Comparison of ENCODE assay signal across 22 cellular contexts in the genomic region with DNA sequence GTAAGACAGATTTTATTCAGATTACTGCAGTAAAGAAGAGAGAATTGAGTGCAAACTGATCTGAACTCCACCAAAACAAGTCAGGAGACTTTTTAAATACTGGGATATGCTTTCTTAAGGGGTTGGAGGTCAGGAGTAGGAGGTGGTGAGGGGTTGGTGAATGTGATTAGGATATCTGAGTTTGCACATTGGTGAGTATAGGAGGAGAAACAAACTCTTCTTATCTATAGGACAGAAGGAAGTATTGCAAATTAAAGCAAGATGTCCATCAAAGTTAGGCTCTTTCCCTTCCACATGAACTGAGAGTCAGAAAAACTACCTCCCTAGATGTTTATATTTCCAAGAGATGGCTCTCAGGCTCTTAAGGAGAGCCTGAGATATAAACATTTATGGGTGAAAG.
"Had no signal": no experiment of that assay in that cellular context is flagged by ENCODE, and none has a peak within 500 bp of the region (broad histone marks: within the 10 kb centered on the region; RNA-seq: fewer than 3 reads in every experiment).

No MANE protein-coding gene starts in this region.

- DNase-seq: cortex of kidney; effector CD8-positive, alpha-beta T cell; effector memory CD8-positive, alpha-beta T cell; endodermal cell; erythroblast; esophagus squamous epithelium; foreskin fibroblast; foreskin melanocyte; gastrocnemius medialis; glutamatergic neuron; head of caudate nucleus; heart right ventricle; hippocampal formation; left cardiac atrium; left lung; left ventricle myocardium superior; lower lobe of right lung; mesenchymal stem cell; mucosa of descending colon; naive B cell; naive thymus-derived CD8-positive, alpha-beta T cell had no signal

- ATAC-seq: effector memory CD8-positive, alpha-beta T cell; esophagus mucosa; gastrocnemius medialis; heart right ventricle; left cardiac atrium; left lung; left ventricle myocardium superior; lower lobe of right lung; mucosa of descending colon; naive thymus-derived CD8-positive, alpha-beta T cell had no signal
